30 cellular contexts compared by ENCODE assay signal in the genomic region with DNA sequence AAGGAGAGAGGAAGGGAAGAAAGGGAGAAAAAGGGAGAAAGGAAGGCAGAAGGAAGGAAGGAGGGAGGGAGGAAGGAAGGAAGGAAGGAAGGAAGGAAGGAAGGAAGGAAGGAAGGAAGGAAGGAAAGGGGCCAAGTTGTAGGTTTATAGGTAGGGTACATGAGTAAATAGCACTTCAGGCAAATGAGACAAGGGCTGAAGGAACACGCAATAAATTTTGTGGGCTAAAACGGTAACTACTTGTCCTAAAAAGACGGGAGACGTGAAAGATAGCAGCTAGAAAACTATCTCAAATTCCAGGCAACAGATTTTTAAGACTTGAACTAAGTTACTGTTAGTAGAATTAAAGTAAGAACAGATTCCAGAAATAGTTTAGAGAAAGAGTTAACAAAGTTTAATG.
"Had no signal": no experiment of that assay in that cellular context is flagged by ENCODE, and none has a peak within 500 bp of the region (broad histone marks: within the 10 kb centered on the region; RNA-seq: fewer than 3 reads in every experiment).

No MANE protein-coding gene starts in this region.

- H3K27ac ChIP-seq: adrenal gland, ascending aorta, body of pancreas, brain microvascular endothelial cell, breast epithelium, cardiac muscle cell had no signal

- H3K36me3 ChIP-seq: adrenal gland, ascending aorta, brain microvascular endothelial cell, breast epithelium, cardiac muscle cell had no signal

- DNase-seq: activated effector memory CD4-positive, alpha-beta T cell treated with anti-CD3 and anti-CD28 coated beads, Interleukin-2, amount 50 U/mL, for 16 hours; activated effector memory CD4-positive, alpha-beta T cell treated with Interleukin-2 at 50 U/mL for 16 hours; activated gamma-delta T cell; activated gamma-delta T cell treated with Interleukin-2 at 50 U/mL for 16 hours; activated naive CD4-positive, alpha-beta T cell; activated naive CD4-positive, alpha-beta T cell treated with anti-CD3 and anti-CD28 coated beads for 36 hours; activated naive CD4-positive, alpha-beta T cell treated with anti-CD3 and anti-CD28 coated beads, Interleukin-2, amount 10 ng/mL, durations not matched to agents 7 days and 5 days; activated naive CD4-positive, alpha-beta T cell treated with anti-CD3 and anti-CD28 coated beads, Interleukin-2, amount 50 U/mL, for 16 hours; activated naive CD4-positive, alpha-beta T cell treated with Interleukin-2 at 50 U/mL for 16 hours; activated naive CD8-positive, alpha-beta T cell treated with anti-CD3 and anti-CD28 coated beads for 36 hours; activated naive CD8-positive, alpha-beta T cell treated with anti-CD3 and anti-CD28 coated beads, Interleukin-2, amount 10 ng/mL, durations not matched to agents 7 days and 5 days; activated naive CD8-positive, alpha-beta T cell treated with anti-CD3 and anti-CD28 coated beads, Interleukin-2, amount 50 U/mL, for 24 hours; activated T-cell treated with anti-CD3 and anti-CD28 coated beads, Interleukin-2, amount 50 U/mL, for 4 hours; activated T-cell treated with anti-CD3 and anti-CD28 coated beads, Interleukin-2, amount 50 U/mL, for 48 hours; activated T-cell treated with anti-CD3 and anti-CD28 coated beads, Interleukin-2, amount 50 U/mL, for 72 hours; adrenal gland; amniotic stem cell; amygdala; anterior cingulate cortex; aorta; body of pancreas; brain microvascular endothelial cell; caudate nucleus; central memory CD4-positive, alpha-beta T cell; cerebellar nuclear complex had no signal

- H3K4me3 ChIP-seq: adrenal gland, ascending aorta, body of pancreas, breast epithelium, cardiac muscle cell had no signal

- H3K27me3 ChIP-seq: adrenal gland, ascending aorta, body of pancreas, brain microvascular endothelial cell, breast epithelium, cardiac muscle cell had no signal

- H3K4me1 ChIP-seq: adrenal gland, ascending aorta, body of pancreas, breast epithelium had no signal

- ATAC-seq: activated naive CD4-positive, alpha-beta T cell treated with anti-CD3 and anti-CD28 coated beads, Interleukin-2, amount 50 U/mL, for 72 hours; activated naive CD8-positive, alpha-beta T cell treated with anti-CD3 and anti-CD28 coated beads, Interleukin-2, amount 50 U/mL, for 24 hours; activated T-cell treated with anti-CD3 and anti-CD28 coated beads, Interleukin-2, amount 50 U/mL, for 4 hours; activated T-cell treated with anti-CD3 and anti-CD28 coated beads, Interleukin-2, amount 50 U/mL, for 72 hours; activated T-helper 17 cell treated with anti-CD3 and anti-CD28 coated beads, Interleukin-2, amount 50 U/mL, for 72 hours; body of pancreas had no signal

- H3K9me3 ChIP-seq: adrenal gland, ascending aorta, body of pancreas, breast epithelium had no signal
